7 cellular contexts compared by ENCODE assay signal in genomic region chr9:109117856-109118801, GRCh38. TPM values are rescaled to one million over a fixed set of nuclear protein-coding genes. Genes with fewer than 3 reads are reported as not detected.
A peak's percentile ranks its signal among the peaks of the same experiment; 100 is the strongest.
DNase-seq lines count a peak whose midpoint lies in the region; TF ChIP-seq lines count a peak whose summit lies in the region.

No MANE protein-coding gene starts in this region.

- DNase-seq in HPDE6-E6E7 (ENCODE audit: extremely low spot score) (peak; percentile 53), SK-N-DZ (ENCODE audit: low spot score) (peak; percentile 16), adipocyte (ENCODE audit: low read depth) (peak; percentile 68), spleen (no peak), NCI-H2227 (lab: John Stamatoyannopoulos, UW; ENCODE audit: unreplicated experiment) (no peak), NCI-H524 treated with DMSO at 0.1 percent for 48 hours (lab: John Stamatoyannopoulos, UW) (no peak)

- H3K27me3 ChIP-seq in adipocyte (replicated peaks; ENCODE audit: control insufficient read depth, insufficient read depth, low read length) (no peaks in the 10 kb centered on the region), spleen (replicated peaks in 1 of 7) (no peaks in the 10 kb centered on the region)

- H3K9me3 ChIP-seq in adipocyte (ENCODE audit: control insufficient read depth, low read length) (no peaks in the 10 kb centered on the region), spleen (no peaks in the 10 kb centered on the region)

- 45 to 56% (median 49%) methylated on average over 14 of the region's 14 CpGs for WGBS in spleen, 5 donors

- intact Hi-C loops in spleen (cut with DNase I; ENCODE audit: low total_unique reads) = no loop called here

- peak overlapping the region in 4 of 8 donors; percentile 90 to 97 (median 94) for H3K27ac ChIP-seq in spleen

- H3K36me3 ChIP-seq in adipocyte (ENCODE audit: control insufficient read depth, insufficient read depth, low read length, severe bottlenecking) = no peaks in the 10 kb centered on the region
- H3K36me3 ChIP-seq in spleen = no peaks in the 10 kb centered on the region

- peaks cover 54% of the 10 kb centered on the region for H3K4me1 ChIP-seq in adipocyte (ENCODE audit: control insufficient read depth, insufficient read depth, low read length)
- H3K4me1 ChIP-seq in spleen = peaks cover 27 to 71% (median 60%) of the 10 kb centered on the region in 6 donors

- peak overlapping the region; percentile 84 for H3K4me3 ChIP-seq in adipocyte (ENCODE audit: low read length)
- H3K4me3 ChIP-seq in iPS-11a (ENCODE audit: low read depth, low read length) = peak overlapping the region; percentile 82
- peak overlapping the region; percentile 76 to 99 (median 92) for H3K4me3 ChIP-seq in spleen

- no peak for TF ChIP-seq CTCF in spleen (IDR thresholded peaks at IDR 0.05 in 8 of 11, conservative IDR thresholded peaks at IDR 0.05 in 3 of 11)

- peak overlapping the region; percentile 94 for H3K9ac ChIP-seq in adipocyte (ENCODE audit: low read length)

- TF ChIP-seq POLR2A in spleen (IDR thresholded peaks at IDR 0.05) = no peak

RNA-seq across cellular contexts. Expression of gene TMEM245, which starts 1.6 kb away (rescaled TPM):
- polyA plus RNA-seq in SK-N-DZ (2014; cell fraction: cytosol; rRNA removed) = 22.6 and 28.3 TPM in 2 replicates
- 12.7 and 15.2 TPM in 2 replicates for polyA plus RNA-seq in SK-N-DZ (2014; cell fraction: nucleus; rRNA removed)
- 10 to 100 TPM; 24.7 to 71.6 (median 44.1) TPM for total RNA-seq in spleen
- polyA plus RNA-seq in spleen = 1 to 10 TPM; 3.2 to 6.7 (median 5.0) TPM

RNA-seq across cellular contexts. Expression of gene FRRS1L, which starts 48.9 kb away (rescaled TPM):
- polyA plus RNA-seq in SK-N-DZ (2014; cell fraction: cytosol; rRNA removed) = 0.24 and 0.45 TPM in 2 replicates
- polyA plus RNA-seq in SK-N-DZ (2014; cell fraction: nucleus; rRNA removed) = 0.18 and 0.20 TPM in 2 replicates
- total RNA-seq in spleen = not detected
- under 1 TPM in 2 of 3 donors, not detected in 1; under 0.01 to 0.03 TPM for polyA plus RNA-seq in spleen

Comparison
In these comparisons a context has a peak if more than half of its experiments do, and no peak if none do; other contexts are left out.
1. DNase-seq: peak in HPDE6-E6E7 (single experiment), SK-N-DZ (single experiment) and adipocyte (single experiment); none in spleen (single experiment), NCI-H2227 (single experiment) and NCI-H524 treated with DMSO at 0.1 percent for 48 hours (single experiment).
2. Peak in every context shown above with its lines, with median percentiles within 50 percentile points of each other: H3K4me3 ChIP-seq.